12 cellular contexts compared by ENCODE assay signal in the genomic region with DNA sequence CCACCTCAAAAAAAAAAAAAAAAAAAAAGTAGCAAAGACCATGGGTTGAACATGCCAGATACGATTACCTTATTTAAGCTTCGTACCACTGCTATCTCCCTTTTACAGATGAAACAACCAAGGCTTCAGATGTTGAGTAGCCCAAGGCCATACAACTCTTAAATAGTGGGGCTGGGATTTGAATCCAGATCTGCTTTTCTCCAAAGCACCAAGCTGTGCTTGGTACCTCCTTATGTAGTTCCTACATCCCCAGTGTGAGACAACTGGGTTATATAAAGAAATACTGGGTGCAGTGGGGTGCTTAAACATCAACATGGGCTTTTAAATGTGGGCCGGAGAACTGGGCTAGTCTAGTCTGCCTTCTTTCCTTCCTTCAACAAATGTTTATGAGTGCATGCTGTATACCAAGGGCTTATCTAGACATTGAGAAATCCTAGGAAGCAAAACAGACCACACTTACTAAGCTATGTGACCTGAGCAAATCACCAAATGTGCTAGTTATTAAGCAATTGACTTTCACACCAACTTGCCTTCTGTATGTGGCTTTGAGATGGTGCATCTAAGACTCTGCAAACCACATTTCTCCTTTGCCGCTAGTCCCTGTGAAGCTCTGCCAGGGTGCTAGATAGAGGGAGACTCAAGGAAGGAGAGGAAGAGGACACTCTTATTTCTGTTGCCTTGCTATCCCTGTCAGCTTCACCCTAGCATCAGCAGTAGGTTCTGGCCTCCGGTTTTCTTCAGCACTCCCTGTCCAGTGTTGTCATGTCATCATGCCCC.
DNase-seq lines count a peak whose midpoint lies in the region; ATAC-seq and TF ChIP-seq lines count a peak whose summit lies in the region.
"Had no signal": no experiment of that assay in that cellular context is flagged by ENCODE, and none has a peak within 500 bp of the region (broad histone marks: within the 10 kb centered on the region; RNA-seq: fewer than 3 reads in every experiment).

No MANE protein-coding gene starts in this region.

- H3K4me1 Mint-ChIP-seq in progenitor cell of endocrine pancreas (ENCODE audit: low read depth), result peaks cover 27% of the 10 kb centered on the region

- H3K27ac ChIP-seq in RWPE1, result peak overlapping the region; percentile 99
- H3K27ac ChIP-seq in esophagus muscularis mucosa (replicated peaks in 1 of 4), result peak overlapping the region in 1 of 4 donors; percentile 84

- H3K27me3 ChIP-seq in esophagus muscularis mucosa, result no peaks in the 10 kb centered on the region
- H3K27me3 ChIP-seq: body of pancreas had no signal

- intact Hi-C loops in esophagus muscularis mucosa (cut with DNase I), result no loop called here

- TF ChIP-seq POLR2A in esophagus muscularis mucosa (IDR thresholded peaks at IDR 0.05; ENCODE audit: low read depth), result no peak

- POLR2A ChIA-PET in RWPE1 (lab: Yijun Ruan, JAX; ENCODE audit: low non-redundant PET), result no interaction called here

- DNase-seq in GF-D8 (lab: John Stamatoyannopoulos, UW) (peak; percentile 59), RWPE1 (ENCODE audit: low spot score) (no peak), epithelial cell of esophagus (ENCODE audit: low read depth) (peak; percentile 70), progenitor cell of endocrine pancreas (ENCODE audit: low spot score, unreplicated experiment) (no peak), HK-2 (ENCODE audit: unreplicated experiment) (no peak), esophagus muscularis mucosa (ENCODE audit: extremely low spot score) (no peak)
- DNase-seq: activated CD4-positive, CD25-positive, alpha-beta regulatory T cell treated with anti-CD3 and anti-CD28 coated beads, Interleukin-2, amount 50 U/mL, for 72 hours; body of pancreas; head of caudate nucleus; NCI-H774 had no signal

- no peak for TF ChIP-seq EP300 in esophagus muscularis mucosa (IDR thresholded peaks at IDR 0.05)

- H3K36me3 ChIP-seq in esophagus muscularis mucosa, result no peaks in the 10 kb centered on the region

- no peaks in the 10 kb centered on the region for H3K9me3 Mint-ChIP-seq in progenitor cell of endocrine pancreas (ENCODE audit: low read depth)

- no peak for ATAC-seq in HG02588 (IDR thresholded peaks at IDR 0.05; ENCODE audit: unreplicated experiment)
- no peak for ATAC-seq in GM21723 (IDR thresholded peaks at IDR 0.05; ENCODE audit: unreplicated experiment)
- ATAC-seq: body of pancreas had no signal

- H3K27ac Mint-ChIP-seq in progenitor cell of endocrine pancreas, result peak overlapping the region; percentile 47

- peak overlapping the region; percentile 43 for H3K4me3 Mint-ChIP-seq in progenitor cell of endocrine pancreas (ENCODE audit: low read depth)

- CTCF ChIA-PET in RWPE1 (lab: Yijun Ruan, JAX), result interaction anchor here (0.6 to 1.3 kb wide), 3 partner anchors 207 to 1227 kb away, joined by 3 read pairs; a partner anchor contains a TSS

- 96% methylated on average over 5 of the region's 5 CpGs for WGBS in esophagus muscularis mucosa

- H3K4me1 ChIP-seq in esophagus muscularis mucosa, result peaks cover 8 to 14% (median 12%) of the 10 kb centered on the region in 4 donors

- no peaks in the 10 kb centered on the region for H3K9me3 ChIP-seq in esophagus muscularis mucosa
- H3K9me3 ChIP-seq: body of pancreas had no signal

- no peaks in the 10 kb centered on the region for H3K36me3 Mint-ChIP-seq in progenitor cell of endocrine pancreas (ENCODE audit: insufficient read depth)

- H3K4me3 ChIP-seq in epithelial cell of esophagus (ENCODE audit: low read length), result no peak overlapping the region
- H3K4me3 ChIP-seq in esophagus muscularis mucosa, result no peak overlapping the region
- H3K4me3 ChIP-seq: body of pancreas had no signal

- TF ChIP-seq CTCF in RWPE1 (conservative IDR thresholded peaks at IDR 0.05; ENCODE audit: low read depth) (no peak), epithelial cell of esophagus (IDR thresholded peaks at IDR 0.05; ENCODE audit: insufficient read depth, low read depth, low read length, missing control alignments) (no peak), progenitor cell of endocrine pancreas (IDR thresholded peaks at IDR 0.05; ENCODE audit: unreplicated experiment) (no peak), esophagus muscularis mucosa (IDR thresholded peaks at IDR 0.05) (no peak)

- no peaks in the 10 kb centered on the region for H3K27me3 Mint-ChIP-seq in progenitor cell of endocrine pancreas

Comparison
In these comparisons a context has a peak if more than half of its experiments do, and no peak if none do; other contexts are left out.
1. DNase-seq: peak in GF-D8 (single experiment) and epithelial cell of esophagus (single experiment); none in RWPE1 (single experiment), progenitor cell of endocrine pancreas (single experiment), HK-2 (single experiment) and esophagus muscularis mucosa (single experiment).